1 cellular context compared by ENCODE assay signal in genomic region chr1:155081472-155082300, GRCh38.
TF ChIP-seq lines count a peak whose summit lies in the region.

No MANE protein-coding gene starts in this region.

TF ChIP-seq in WTC11, 78 proteins besides CTCF, POLR2A, EP300 and RAD21 (continued from another document):
- TF ChIP-seq SP1 (CRISPR knock-in tag; conservative IDR thresholded peaks at IDR 0.05) (0 out of 2 replicates have a peak, but pooled peaks have one; percentile 45), ZNF263 (CRISPR knock-in tag; IDR thresholded peaks at IDR 0.05; ENCODE audit: low read depth) (0 out of 2 replicates have a peak, but pooled peaks have one; percentile 34), ZMAT4 (CRISPR knock-in tag; IDR thresholded peaks at IDR 0.05) (no peak), JAZF1 (CRISPR knock-in tag; IDR thresholded peaks at IDR 0.05) (no peak), HMGXB4 (CRISPR knock-in tag; IDR thresholded peaks at IDR 0.05) (no peak), ATF1 (CRISPR knock-in tag; IDR thresholded peaks at IDR 0.05) (no peak), SMAD3 (CRISPR knock-in tag; IDR thresholded peaks at IDR 0.05; ENCODE audit: borderline replicate concordance) (no peak), ZNF317 (CRISPR knock-in tag; IDR thresholded peaks at IDR 0.05; ENCODE audit: borderline replicate concordance, low read depth) (no peak), TP53 (CRISPR knock-in tag; IDR thresholded peaks at IDR 0.05) (0 out of 2 replicates have a peak, but pooled peaks have one; percentile 46), NFE2L1 (CRISPR knock-in tag; IDR thresholded peaks at IDR 0.05) (no peak), KAT7 (CRISPR knock-in tag; IDR thresholded peaks at IDR 0.05; ENCODE audit: borderline replicate concordance) (no peak)
- TF ChIP-seq, protein P1, sequence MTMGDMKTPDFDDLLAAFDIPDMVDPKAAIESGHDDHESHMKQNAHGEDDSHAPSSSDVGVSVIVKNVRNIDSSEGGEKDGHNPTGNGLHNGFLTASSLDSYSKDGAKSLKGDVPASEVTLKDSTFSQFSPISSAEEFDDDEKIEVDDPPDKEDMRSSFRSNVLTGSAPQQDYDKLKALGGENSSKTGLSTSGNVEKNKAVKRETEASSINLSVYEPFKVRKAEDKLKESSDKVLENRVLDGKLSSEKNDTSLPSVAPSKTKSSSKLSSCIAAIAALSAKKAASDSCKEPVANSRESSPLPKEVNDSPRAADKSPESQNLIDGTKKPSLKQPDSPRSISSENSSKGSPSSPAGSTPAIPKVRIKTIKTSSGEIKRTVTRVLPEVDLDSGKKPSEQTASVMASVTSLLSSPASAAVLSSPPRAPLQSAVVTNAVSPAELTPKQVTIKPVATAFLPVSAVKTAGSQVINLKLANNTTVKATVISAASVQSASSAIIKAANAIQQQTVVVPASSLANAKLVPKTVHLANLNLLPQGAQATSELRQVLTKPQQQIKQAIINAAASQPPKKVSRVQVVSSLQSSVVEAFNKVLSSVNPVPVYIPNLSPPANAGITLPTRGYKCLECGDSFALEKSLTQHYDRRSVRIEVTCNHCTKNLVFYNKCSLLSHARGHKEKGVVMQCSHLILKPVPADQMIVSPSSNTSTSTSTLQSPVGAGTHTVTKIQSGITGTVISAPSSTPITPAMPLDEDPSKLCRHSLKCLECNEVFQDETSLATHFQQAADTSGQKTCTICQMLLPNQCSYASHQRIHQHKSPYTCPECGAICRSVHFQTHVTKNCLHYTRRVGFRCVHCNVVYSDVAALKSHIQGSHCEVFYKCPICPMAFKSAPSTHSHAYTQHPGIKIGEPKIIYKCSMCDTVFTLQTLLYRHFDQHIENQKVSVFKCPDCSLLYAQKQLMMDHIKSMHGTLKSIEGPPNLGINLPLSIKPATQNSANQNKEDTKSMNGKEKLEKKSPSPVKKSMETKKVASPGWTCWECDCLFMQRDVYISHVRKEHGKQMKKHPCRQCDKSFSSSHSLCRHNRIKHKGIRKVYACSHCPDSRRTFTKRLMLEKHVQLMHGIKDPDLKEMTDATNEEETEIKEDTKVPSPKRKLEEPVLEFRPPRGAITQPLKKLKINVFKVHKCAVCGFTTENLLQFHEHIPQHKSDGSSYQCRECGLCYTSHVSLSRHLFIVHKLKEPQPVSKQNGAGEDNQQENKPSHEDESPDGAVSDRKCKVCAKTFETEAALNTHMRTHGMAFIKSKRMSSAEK (CRISPR knock-in tag; IDR thresholded peaks at IDR 0.05; ENCODE audit: borderline replicate concordance): no peak
- TF ChIP-seq, protein P2, sequence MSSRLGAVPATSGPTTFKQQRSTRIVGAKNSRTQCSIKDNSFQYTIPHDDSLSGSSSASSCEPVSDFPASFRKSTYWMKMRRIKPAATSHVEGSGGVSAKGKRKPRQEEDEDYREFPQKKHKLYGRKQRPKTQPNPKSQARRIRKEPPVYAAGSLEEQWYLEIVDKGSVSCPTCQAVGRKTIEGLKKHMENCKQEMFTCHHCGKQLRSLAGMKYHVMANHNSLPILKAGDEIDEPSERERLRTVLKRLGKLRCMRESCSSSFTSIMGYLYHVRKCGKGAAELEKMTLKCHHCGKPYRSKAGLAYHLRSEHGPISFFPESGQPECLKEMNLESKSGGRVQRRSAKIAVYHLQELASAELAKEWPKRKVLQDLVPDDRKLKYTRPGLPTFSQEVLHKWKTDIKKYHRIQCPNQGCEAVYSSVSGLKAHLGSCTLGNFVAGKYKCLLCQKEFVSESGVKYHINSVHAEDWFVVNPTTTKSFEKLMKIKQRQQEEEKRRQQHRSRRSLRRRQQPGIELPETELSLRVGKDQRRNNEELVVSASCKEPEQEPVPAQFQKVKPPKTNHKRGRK (CRISPR knock-in tag; IDR thresholded peaks at IDR 0.05; ENCODE audit: borderline replicate concordance): no peak
- TF ChIP-seq, protein P3, sequence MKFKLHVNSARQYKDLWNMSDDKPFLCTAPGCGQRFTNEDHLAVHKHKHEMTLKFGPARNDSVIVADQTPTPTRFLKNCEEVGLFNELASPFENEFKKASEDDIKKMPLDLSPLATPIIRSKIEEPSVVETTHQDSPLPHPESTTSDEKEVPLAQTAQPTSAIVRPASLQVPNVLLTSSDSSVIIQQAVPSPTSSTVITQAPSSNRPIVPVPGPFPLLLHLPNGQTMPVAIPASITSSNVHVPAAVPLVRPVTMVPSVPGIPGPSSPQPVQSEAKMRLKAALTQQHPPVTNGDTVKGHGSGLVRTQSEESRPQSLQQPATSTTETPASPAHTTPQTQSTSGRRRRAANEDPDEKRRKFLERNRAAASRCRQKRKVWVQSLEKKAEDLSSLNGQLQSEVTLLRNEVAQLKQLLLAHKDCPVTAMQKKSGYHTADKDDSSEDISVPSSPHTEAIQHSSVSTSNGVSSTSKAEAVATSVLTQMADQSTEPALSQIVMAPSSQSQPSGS (CRISPR knock-in tag; IDR thresholded peaks at IDR 0.05; ENCODE audit: borderline replicate concordance, low read depth): no peak
TF ChIP-seq in WTC11: peak in this region for 10.
